ENCODE assay signal across 8 cellular contexts in genomic region chr20:43941476-43942212, GRCh38. TPM values are rescaled to one million over a fixed set of nuclear protein-coding genes. Genes with fewer than 3 reads are reported as not detected.
DNase-seq lines count a peak whose midpoint lies in the region; ATAC-seq and TF ChIP-seq lines count a peak whose summit lies in the region.

No MANE protein-coding gene starts in this region.

- no peaks in the 10 kb centered on the region for H3K9me3 Mint-ChIP-seq in CD8-positive, alpha-beta memory T cell
- H3K9me3 Mint-ChIP-seq in progenitor cell of endocrine pancreas (ENCODE audit: low read depth): no peaks in the 10 kb centered on the region

- ATAC-seq in HG03354 (IDR thresholded peaks at IDR 0.05; ENCODE audit: poor library complexity, severe bottlenecking, unreplicated experiment): peak; percentile 39
- no peak for ATAC-seq in T-helper 17 cell
- no peak for ATAC-seq in GM19452 (IDR thresholded peaks at IDR 0.05; ENCODE audit: unreplicated experiment)
- no peak for ATAC-seq in HG02981 (IDR thresholded peaks at IDR 0.05; ENCODE audit: unreplicated experiment)
- no peak for ATAC-seq in HG02970 (IDR thresholded peaks at IDR 0.05; ENCODE audit: low FRiP score, unreplicated experiment)

- H3K4me3 Mint-ChIP-seq in CD8-positive, alpha-beta memory T cell: peak overlapping the region in 4 of 7 donors; percentile 58 to 73 (median 70)
- H3K4me3 Mint-ChIP-seq in T-helper 17 cell: peak overlapping the region; percentile 66
- H3K4me3 Mint-ChIP-seq in progenitor cell of endocrine pancreas (ENCODE audit: low read depth): no peak overlapping the region

- TF ChIP-seq CTCF in progenitor cell of endocrine pancreas (IDR thresholded peaks at IDR 0.05; ENCODE audit: unreplicated experiment): no peak

- peaks cover 38 to 73% (median 65%) of the 10 kb centered on the region in 3 donors for H3K4me1 Mint-ChIP-seq in CD8-positive, alpha-beta memory T cell
- peaks cover 53% of the 10 kb centered on the region for H3K4me1 Mint-ChIP-seq in T-helper 17 cell
- no peaks in the 10 kb centered on the region for H3K4me1 Mint-ChIP-seq in progenitor cell of endocrine pancreas (ENCODE audit: low read depth)

- no peaks in the 10 kb centered on the region for H3K9me3 ChIP-seq in CD8-positive, alpha-beta memory T cell (ENCODE audit: low read length)
- H3K9me3 ChIP-seq in T-helper 17 cell (ENCODE audit: control insufficient read depth, low read length, poor library complexity, severe bottlenecking): no peaks in the 10 kb centered on the region

- no peak for DNase-seq in CD8-positive, alpha-beta memory T cell
- DNase-seq in T-helper 17 cell (no peak), iris pigment epithelial cell (ENCODE audit: low read depth) (peak; percentile 73), progenitor cell of endocrine pancreas (ENCODE audit: low spot score, unreplicated experiment) (no peak)

- H3K36me3 ChIP-seq in CD8-positive, alpha-beta memory T cell (ENCODE audit: insufficient read depth, low read length): no peaks in the 10 kb centered on the region

- CTCF ChIA-PET in CD8-positive, alpha-beta memory T cell (lab: Charles Lee): interaction anchor here (0.7 to 2.1 kb wide), 5 partner anchors 13 to 128 kb away, joined by 3 to 6 read pairs (median 3); no protein-coding TSS in a partner anchor

- H3K27ac ChIP-seq in CD8-positive, alpha-beta memory T cell (ENCODE audit: low read depth, low read length): no peak overlapping the region

- H3K27me3 Mint-ChIP-seq in CD8-positive, alpha-beta memory T cell: peaks cover 0 to 5% of the 10 kb centered on the region in 2 donors
- peaks cover 20% of the 10 kb centered on the region for H3K27me3 Mint-ChIP-seq in T-helper 17 cell
- peaks cover 7% of the 10 kb centered on the region for H3K27me3 Mint-ChIP-seq in progenitor cell of endocrine pancreas

- H3K27ac Mint-ChIP-seq in CD8-positive, alpha-beta memory T cell: peak overlapping the region in 3 of 8 donors; percentile 16 to 70 (median 45)
- peak overlapping the region; percentile 56 for H3K27ac Mint-ChIP-seq in T-helper 17 cell
- no peak overlapping the region for H3K27ac Mint-ChIP-seq in progenitor cell of endocrine pancreas

- H3K4me3 ChIP-seq in CD8-positive, alpha-beta memory T cell (ENCODE audit: low read length): peak overlapping the region; percentile 14

- POLR2A ChIA-PET in CD8-positive, alpha-beta memory T cell (lab: Charles Lee): interaction anchor here (1.0 kb wide), 1 partner anchor 8 kb away, joined by 4 read pairs; no protein-coding TSS in a partner anchor

- peaks cover 48% of the 10 kb centered on the region for H3K4me1 ChIP-seq in CD8-positive, alpha-beta memory T cell (ENCODE audit: insufficient read depth, low read length)

- no peaks in the 10 kb centered on the region for H3K27me3 ChIP-seq in CD8-positive, alpha-beta memory T cell (ENCODE audit: insufficient read depth, low read length, poor library complexity, severe bottlenecking)

- peaks cover 0 to 2% (median 0%) of the 10 kb centered on the region in 3 donors for H3K36me3 Mint-ChIP-seq in CD8-positive, alpha-beta memory T cell
- H3K36me3 Mint-ChIP-seq in T-helper 17 cell (ENCODE audit: low read depth) (no peaks in the 10 kb centered on the region), progenitor cell of endocrine pancreas (ENCODE audit: insufficient read depth) (no peaks in the 10 kb centered on the region)

RNA-seq across cellular contexts. Expression of gene TOX2, which starts 27.0 kb away (rescaled TPM):
- total RNA-seq in CD8-positive, alpha-beta memory T cell: under 1 TPM; 0.35 to 0.39 TPM
- polyA plus RNA-seq in CD8-positive, alpha-beta memory T cell: 1.2 TPM
- total RNA-seq in T-helper 17 cell (1 to 10 TPM; 1.7 to 2.2 TPM), progenitor cell of endocrine pancreas (2.5 and 2.8 TPM in 2 replicates)
